In the genomic region with DNA sequence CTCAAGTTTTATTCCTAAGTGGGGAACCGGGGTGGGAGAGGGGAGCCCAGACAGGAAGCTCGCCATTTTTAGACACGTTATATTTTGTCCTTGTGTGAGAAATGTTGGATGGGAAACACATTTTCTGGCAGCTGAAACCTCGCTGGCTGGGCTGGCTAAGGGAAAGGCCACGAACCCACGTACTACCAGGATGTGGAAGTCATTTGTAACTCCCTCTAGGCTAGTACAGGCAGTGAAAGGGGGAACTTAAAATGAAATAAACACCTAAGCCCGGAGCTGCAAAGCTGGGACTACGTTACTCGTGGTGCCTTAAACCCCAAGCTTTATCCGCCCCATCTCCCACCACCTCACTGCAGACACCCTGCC, we compare ENCODE assay signal across 9 cellular contexts. TPM values are rescaled to one million over a fixed set of nuclear protein-coding genes. Genes with fewer than 3 reads are reported as not detected.
DNase-seq lines count a peak whose midpoint lies in the region; FAIRE-seq and TF ChIP-seq lines count a peak whose summit lies in the region.
"Had no signal": no experiment of that assay in that cellular context is flagged by ENCODE, and none has a peak within 500 bp of the region (broad histone marks: within the 10 kb centered on the region; RNA-seq: fewer than 3 reads in every experiment).

No MANE protein-coding gene starts in this region.

- no peak overlapping the region for H3K27ac Mint-ChIP-seq in HFFc6
- H3K27ac Mint-ChIP-seq in activated T-helper 1 cell treated with anti-CD3 and anti-CD28 coated beads, Interleukin-12 subunit alpha, Interleukin-12 subunit beta, Interleukin-2, Interleukin-4 antibody, amounts not matched to agents 30 ng/mL and 10 ng/mL and 1 ng/mL, durations not matched to agents 14 hours and 24 hours and 36 hours, result no peak overlapping the region
- H3K27ac Mint-ChIP-seq in activated naive CD4-positive, alpha-beta T cell treated with anti-CD3 and anti-CD28 coated beads for 36 hours, result no peak overlapping the region

- no peak for TF ChIP-seq POLR2A in spleen (IDR thresholded peaks at IDR 0.05)

- intact Hi-C loops in kidney (cut with DNase I), result loop anchor here (10.0 kb wide), 1 partner anchor 229 kb away; the partner anchor contains the start of gene FOXD1
- intact Hi-C loops in spleen (cut with DNase I; ENCODE audit: low total_unique reads), result no loop called here
- intact Hi-C loops in activated T-helper 1 cell treated with anti-CD3 and anti-CD28 coated beads, Interleukin-12 subunit alpha, Interleukin-12 subunit beta, Interleukin-2, Interleukin-4 antibody, amounts not matched to agents 30 ng/mL and 10 ng/mL and 1 ng/mL, durations not matched to agents 14 hours and 24 hours and 36 hours (cut with micrococcal nuclease), result loop anchor here (1.0 kb wide), 1 partner anchor 16 kb away; no protein-coding TSS in a partner anchor
- intact Hi-C loops in activated naive CD4-positive, alpha-beta T cell treated with anti-CD3 and anti-CD28 coated beads for 36 hours (cut with micrococcal nuclease), result loop anchor here (10.0 kb wide), 2 partner anchors 169 to 319 kb away; no protein-coding TSS in a partner anchor

- peak overlapping the region; percentile 81 for H3K4me3 Mint-ChIP-seq in HFFc6
- no peak overlapping the region for H3K4me3 Mint-ChIP-seq in activated T-helper 1 cell treated with anti-CD3 and anti-CD28 coated beads, Interleukin-12 subunit alpha, Interleukin-12 subunit beta, Interleukin-2, Interleukin-4 antibody, amounts not matched to agents 30 ng/mL and 10 ng/mL and 1 ng/mL, durations not matched to agents 14 hours and 24 hours and 36 hours
- H3K4me3 Mint-ChIP-seq in activated naive CD4-positive, alpha-beta T cell treated with anti-CD3 and anti-CD28 coated beads for 36 hours, result no peak overlapping the region

- H3K27me3 ChIP-seq in spleen (replicated peaks in 1 of 7), result peaks cover 0 to 95% (median 31%) of the 10 kb centered on the region in 7 donors
- peaks cover 0 to 28% of the 10 kb centered on the region in 2 donors for H3K27me3 ChIP-seq in small intestine (ENCODE audit: control insufficient read depth in 2 of 2, insufficient read depth in 2 of 2, low read length in 2 of 2)

- no peak overlapping the region for H3K9ac ChIP-seq in kidney (ENCODE audit: low read length in 2 of 2)

- H3K4me1 Mint-ChIP-seq in HFFc6 (ENCODE audit: low read depth), result peaks cover 23% of the 10 kb centered on the region
- H3K4me1 Mint-ChIP-seq in activated T-helper 1 cell treated with anti-CD3 and anti-CD28 coated beads, Interleukin-12 subunit alpha, Interleukin-12 subunit beta, Interleukin-2, Interleukin-4 antibody, amounts not matched to agents 30 ng/mL and 10 ng/mL and 1 ng/mL, durations not matched to agents 14 hours and 24 hours and 36 hours (ENCODE audit: low read depth), result peaks cover 6% of the 10 kb centered on the region
- peaks cover 17% of the 10 kb centered on the region for H3K4me1 Mint-ChIP-seq in activated naive CD4-positive, alpha-beta T cell treated with anti-CD3 and anti-CD28 coated beads for 36 hours (ENCODE audit: low read depth)

- 2 to 5% (median 3%) methylated on average over 9 to 10 of the region's 10 CpGs for WGBS in spleen, 5 donors
- 16 to 29% (median 22%) methylated on average over 10 of the region's 10 CpGs for WGBS in small intestine, 3 donors

- in situ Hi-C loops in astrocyte of the cerebellum (cut with HindIII; ENCODE audit: low sequenced_read_pairs), result no loop called here

- TF ChIP-seq CTCF in HFFc6 (IDR thresholded peaks at IDR 0.05) (no peak), astrocyte of the cerebellum (IDR thresholded peaks at IDR 0.05; ENCODE audit: low read depth, low read length, missing control alignments) (no peak), kidney (IDR thresholded peaks at IDR 0.05; ENCODE audit: borderline replicate concordance, extremely low read depth, insufficient read depth) (no peak), spleen (IDR thresholded peaks at IDR 0.05 in 8 of 11, conservative IDR thresholded peaks at IDR 0.05 in 3 of 11) (no peak)

- no peaks in the 10 kb centered on the region; the same call in 1 of the 2 replicates for H3K9me3 Mint-ChIP-seq in HFFc6
- H3K9me3 Mint-ChIP-seq in activated T-helper 1 cell treated with anti-CD3 and anti-CD28 coated beads, Interleukin-12 subunit alpha, Interleukin-12 subunit beta, Interleukin-2, Interleukin-4 antibody, amounts not matched to agents 30 ng/mL and 10 ng/mL and 1 ng/mL, durations not matched to agents 14 hours and 24 hours and 36 hours, result no peaks in the 10 kb centered on the region
- no peaks in the 10 kb centered on the region for H3K9me3 Mint-ChIP-seq in activated naive CD4-positive, alpha-beta T cell treated with anti-CD3 and anti-CD28 coated beads for 36 hours

- H3K36me3 ChIP-seq in kidney (ENCODE audit: control insufficient read depth in 1 of 2, insufficient read depth in 2 of 2, low read length in 2 of 2) (no peaks in the 10 kb centered on the region), spleen (no peaks in the 10 kb centered on the region), small intestine (ENCODE audit: control insufficient read depth in 2 of 2, insufficient read depth in 2 of 2, low read length in 2 of 2) (no peaks in the 10 kb centered on the region)

- FAIRE-seq in kidney (lab: Jason Lieb, UNC) (no peak), small intestine (lab: Jason Lieb, UNC) (no peak)
- FAIRE-seq: endometrium had no signal

- no peaks in the 10 kb centered on the region for H3K36me3 Mint-ChIP-seq in HFFc6 (ENCODE audit: low read depth)
- H3K36me3 Mint-ChIP-seq in activated T-helper 1 cell treated with anti-CD3 and anti-CD28 coated beads, Interleukin-12 subunit alpha, Interleukin-12 subunit beta, Interleukin-2, Interleukin-4 antibody, amounts not matched to agents 30 ng/mL and 10 ng/mL and 1 ng/mL, durations not matched to agents 14 hours and 24 hours and 36 hours (ENCODE audit: low read depth), result no peaks in the 10 kb centered on the region
- peaks cover 3% of the 10 kb centered on the region for H3K36me3 Mint-ChIP-seq in activated naive CD4-positive, alpha-beta T cell treated with anti-CD3 and anti-CD28 coated beads for 36 hours (ENCODE audit: low read depth)

- H3K9me3 ChIP-seq in kidney (ENCODE audit: control insufficient read depth in 1 of 2, low read length in 2 of 2) (no peaks in the 10 kb centered on the region), spleen (peaks cover 0 to 5% (median 0%) of the 10 kb centered on the region in 8 donors), small intestine (ENCODE audit: control insufficient read depth, low read depth) (no peaks in the 10 kb centered on the region)

- peak overlapping the region; percentile 40 for H3K4me3 ChIP-seq in astrocyte of the cerebellum (ENCODE audit: low read depth, low read length)
- peak overlapping the region; percentile 32 to 58 for H3K4me3 ChIP-seq in kidney (ENCODE audit: low read length in 2 of 2)
- peak overlapping the region; percentile 12 to 67 (median 31) for H3K4me3 ChIP-seq in spleen
- peak overlapping the region in 1 of 2 donors; percentile 44 for H3K4me3 ChIP-seq in small intestine (ENCODE audit: low read depth in 1 of 2, low read length in 2 of 2)

- CTCF ChIA-PET in activated naive CD4-positive, alpha-beta T cell treated with anti-CD3 and anti-CD28 coated beads for 36 hours (lab: Charles Lee), result interaction anchor here (0.6 to 1.8 kb wide), 17 partner anchors 11 to 259 kb away, joined by 3 to 7 read pairs (median 4); no protein-coding TSS in a partner anchor

- no peak overlapping the region for H3K27ac ChIP-seq in kidney (ENCODE audit: low read depth in 2 of 2, low read length in 2 of 2)
- peak overlapping the region in 1 of 8 donors; percentile 8 for H3K27ac ChIP-seq in spleen
- H3K27ac ChIP-seq in small intestine (ENCODE audit: low read depth in 1 of 2, low read length in 1 of 2), result no peak overlapping the region

- peaks cover 0 to 3% of the 10 kb centered on the region in 2 donors for H3K4me1 ChIP-seq in kidney (ENCODE audit: control insufficient read depth in 1 of 2, insufficient read depth in 1 of 2, low read depth in 1 of 2, low read length in 2 of 2)
- peaks cover 0 to 18% (median 14%) of the 10 kb centered on the region in 6 donors for H3K4me1 ChIP-seq in spleen
- H3K4me1 ChIP-seq in small intestine (ENCODE audit: control insufficient read depth in 2 of 2, insufficient read depth in 1 of 2, low read depth in 1 of 2, low read length in 1 of 2), result no peaks in the 10 kb centered on the region

- DNase-seq in HFFc6 (no peak), astrocyte of the cerebellum (ENCODE audit: low read depth) (no peak), kidney (no peak), spleen (no peak), NCI-H526 treated with DMSO at 0.1 percent for 48 hours (lab: John Stamatoyannopoulos, UW) (no peak), small intestine (no peak)
- DNase-seq in activated T-helper 1 cell treated with anti-CD3 and anti-CD28 coated beads, Interleukin-12 subunit alpha, Interleukin-12 subunit beta, Interleukin-2, Interleukin-4 antibody, amounts not matched to agents 30 ng/mL and 10 ng/mL and 1 ng/mL, durations not matched to agents 14 hours and 24 hours and 36 hours (ENCODE audit: low spot score), result no peak
- DNase-seq in activated naive CD4-positive, alpha-beta T cell treated with anti-CD3 and anti-CD28 coated beads for 36 hours, result no peak

- H3K27me3 Mint-ChIP-seq in HFFc6 (ENCODE audit: insufficient read depth), result peaks cover 6% of the 10 kb centered on the region
- H3K27me3 Mint-ChIP-seq in activated T-helper 1 cell treated with anti-CD3 and anti-CD28 coated beads, Interleukin-12 subunit alpha, Interleukin-12 subunit beta, Interleukin-2, Interleukin-4 antibody, amounts not matched to agents 30 ng/mL and 10 ng/mL and 1 ng/mL, durations not matched to agents 14 hours and 24 hours and 36 hours (ENCODE audit: insufficient read depth), result peaks cover 66% of the 10 kb centered on the region
- H3K27me3 Mint-ChIP-seq in activated naive CD4-positive, alpha-beta T cell treated with anti-CD3 and anti-CD28 coated beads for 36 hours (ENCODE audit: low read depth), result peaks cover 87% of the 10 kb centered on the region

RNA-seq across cellular contexts. Expression of gene TMEM174, which starts 42.5 kb away (rescaled TPM):
- not detected for total RNA-seq in HFFc6 (2021; fragmentation: NEBNext Ultra II Directional; extraction: Animal tissue kit (Norgen Biotek cat#: 25700))
- total RNA-seq in kidney (1.1 TPM), spleen (not detected)
- polyA plus RNA-seq in kidney (ENCODE audit: insufficient read depth, low read depth, low replicate concordance) (59.0 TPM), spleen (not detected), small intestine (not detected)
- total RNA-seq in activated T-helper 1 cell treated with anti-CD3 and anti-CD28 coated beads, Interleukin-12 subunit alpha, Interleukin-12 subunit beta, Interleukin-2, Interleukin-4 antibody, amounts not matched to agents 30 ng/mL and 10 ng/mL and 1 ng/mL, durations not matched to agents 14 hours and 24 hours and 36 hours, result not detected in 2 replicates
- total RNA-seq in activated naive CD4-positive, alpha-beta T cell treated with anti-CD3 and anti-CD28 coated beads for 36 hours, result not detected
